Comparison of ENCODE assay signal across 13 cellular contexts in genomic region chr17:33871720-33872535, GRCh38.
DNase-seq lines count a peak whose midpoint lies in the region; FAIRE-seq and TF ChIP-seq lines count a peak whose summit lies in the region.
"Had no signal": no experiment of that assay in that cellular context is flagged by ENCODE, and none has a peak within 500 bp of the region (broad histone marks: within the 10 kb centered on the region; RNA-seq: fewer than 3 reads in every experiment).

No MANE protein-coding gene starts in this region.

- H3K9me3 Mint-ChIP-seq in astrocyte (ENCODE audit: unreplicated experiment) (peaks cover 2% of the 10 kb centered on the region), neural progenitor cell (peaks cover 3% of the 10 kb centered on the region)

- peak overlapping the region; percentile 4 for H3K27ac Mint-ChIP-seq in astrocyte (ENCODE audit: unreplicated experiment)
- H3K27ac Mint-ChIP-seq in neural progenitor cell, result no peak overlapping the region

- H3K36me3 ChIP-seq in astrocyte (ENCODE audit: insufficient read depth, low read length) (no peaks in the 10 kb centered on the region), neural progenitor cell (no peaks in the 10 kb centered on the region), suprapubic skin (no peaks in the 10 kb centered on the region)
- H3K36me3 ChIP-seq: vagina had no signal

- H2AFZ ChIP-seq in astrocyte (ENCODE audit: low read depth, low read length) (no peak overlapping the region), neural progenitor cell (replicated peaks) (no peak overlapping the region)

- H3K36me3 Mint-ChIP-seq in astrocyte (ENCODE audit: low read depth, unreplicated experiment) (no peaks in the 10 kb centered on the region), neural progenitor cell (no peaks in the 10 kb centered on the region)

- H3F3A ChIP-seq in neural progenitor cell (ENCODE audit: low read depth), result no peaks in the 10 kb centered on the region

- peaks cover 19% of the 10 kb centered on the region for H3K4me1 Mint-ChIP-seq in astrocyte (ENCODE audit: low read depth, unreplicated experiment)
- no peaks in the 10 kb centered on the region for H3K4me1 Mint-ChIP-seq in neural progenitor cell
- H3K4me1 Mint-ChIP-seq: H9 had no signal

- H4K20me1 ChIP-seq in astrocyte (ENCODE audit: insufficient read depth, low read length) (no peaks in the 10 kb centered on the region), neural progenitor cell (ENCODE audit: low read depth) (no peaks in the 10 kb centered on the region)

- H3K27me3 ChIP-seq in astrocyte (ENCODE audit: insufficient read depth, low read length) (no peaks in the 10 kb centered on the region), neural progenitor cell (no peaks in the 10 kb centered on the region), suprapubic skin (peaks cover 17% of the 10 kb centered on the region)
- H3K27me3 ChIP-seq: vagina had no signal

- H3K9me3 ChIP-seq in astrocyte (ENCODE audit: insufficient read depth, low read depth, low read length), result no peaks in the 10 kb centered on the region
- no peaks in the 10 kb centered on the region for H3K9me3 ChIP-seq in neural progenitor cell (ENCODE audit: low read depth)
- no peaks in the 10 kb centered on the region for H3K9me3 ChIP-seq in suprapubic skin
- H3K9me3 ChIP-seq: vagina had no signal

- H3K4me3 ChIP-seq in NB4 (ENCODE audit: low read depth, low read length) (no peak overlapping the region), astrocyte (ENCODE audit: insufficient read depth, low read depth, low read length) (no peak overlapping the region), neural progenitor cell (no peak overlapping the region), suprapubic skin (no peak overlapping the region)
- H3K4me3 ChIP-seq: vagina had no signal

- no peak for TF ChIP-seq EP300 in suprapubic skin (IDR thresholded peaks at IDR 0.05)

- no peak overlapping the region for H3K4me3 Mint-ChIP-seq in astrocyte (ENCODE audit: unreplicated experiment)
- H3K4me3 Mint-ChIP-seq in neural progenitor cell, result peak overlapping the region; percentile 23
- H3K4me3 Mint-ChIP-seq: H9 had no signal

- H3K27me3 Mint-ChIP-seq in astrocyte (ENCODE audit: low read depth, unreplicated experiment) (peaks cover 6% of the 10 kb centered on the region), neural progenitor cell (ENCODE audit: insufficient read depth, low read depth) (peaks cover 3% of the 10 kb centered on the region)

- TF ChIP-seq POLR2A in NB4 (IDR thresholded peaks at IDR 0.05; ENCODE audit: extremely low read depth, insufficient read length) (no peak), suprapubic skin (IDR thresholded peaks at IDR 0.05) (no peak)

- WGBS in suprapubic skin, result 53% methylated on average over 9 of the region's 9 CpGs

- H3K79me2 ChIP-seq in astrocyte (ENCODE audit: insufficient read depth, low read length), result no peaks in the 10 kb centered on the region
- no peaks in the 10 kb centered on the region for H3K79me2 ChIP-seq in neural progenitor cell (ENCODE audit: low read depth)

- H3K27ac ChIP-seq in astrocyte (ENCODE audit: low read depth, low read length) (no peak overlapping the region), neural progenitor cell (no peak overlapping the region), suprapubic skin (no peak overlapping the region)
- H3K27ac ChIP-seq: vagina had no signal

- no peak for FAIRE-seq in astrocyte (lab: Jason Lieb, UNC)
- FAIRE-seq: frontal cortex had no signal

- in situ Hi-C loops in G401 (cut with HindIII; ENCODE audit: low sequenced_read_pairs), result no loop called here

- H3K9ac ChIP-seq in astrocyte (ENCODE audit: low read length) (no peak overlapping the region), neural progenitor cell (no peak overlapping the region)

- TF ChIP-seq CTCF in NB4 (IDR thresholded peaks at IDR 0.05; ENCODE audit: low read depth, low read length) (no peak), astrocyte (IDR thresholded peaks at IDR 0.05; ENCODE audit: insufficient read depth, low read depth, low read length) (no peak), neural progenitor cell (IDR thresholded peaks at IDR 0.05) (no peak), suprapubic skin (IDR thresholded peaks at IDR 0.05) (no peak)

- H3K4me2 ChIP-seq in astrocyte (ENCODE audit: low read length) (peak overlapping the region; percentile 42), neural progenitor cell (no peak overlapping the region)

- H3K4me1 ChIP-seq in astrocyte (ENCODE audit: insufficient read depth, low read length) (no peaks in the 10 kb centered on the region), neural progenitor cell (no peaks in the 10 kb centered on the region), suprapubic skin (no peaks in the 10 kb centered on the region)
- H3K4me1 ChIP-seq: vagina had no signal

- DNase-seq in NK-92 treated with Interleukin-12 subunit alpha and Interleukin-12 subunit beta, amount 100 ng/mL, for 24 hours (lab: John Stamatoyannopoulos, UW), result peak; percentile 70
- DNase-seq in NK-92 (lab: John Stamatoyannopoulos, UW; ENCODE audit: unreplicated experiment) (no peak), NB4 (ENCODE audit: low read depth) (peak; percentile 17), astrocyte (ENCODE audit: low read depth) (peak; percentile 78), neural progenitor cell (ENCODE audit: low spot score) (no peak), suprapubic skin (ENCODE audit: low spot score in 2 of 2) (no peak), HCEC 1CT (no peak), G401 (ENCODE audit: low spot score) (no peak)
- DNase-seq: activated effector memory CD4-positive, alpha-beta T cell treated with anti-CD3 and anti-CD28 coated beads, Interleukin-2, amount 50 U/mL, for 16 hours; H9; NCI-H1048 had no signal

Comparison
In these comparisons a context has a peak if more than half of its experiments do, and no peak if none do; other contexts are left out.
1. DNase-seq: peak in NK-92 treated with Interleukin-12 subunit alpha and Interleukin-12 subunit beta, amount 100 ng/mL, for 24 hours (single experiment), NB4 (single experiment) and astrocyte (single experiment); none in NK-92 (single experiment), neural progenitor cell (single experiment), suprapubic skin (0 of 2), HCEC 1CT (single experiment) and G401 (single experiment).